Comparison of ENCODE assay signal across 1 cellular context in genomic region chr19:4911786-4912672, GRCh38.
TF ChIP-seq lines count a peak whose summit lies in the region.

No MANE protein-coding gene starts in this region.

TF ChIP-seq in GM12878, 131 proteins besides CTCF, POLR2A, EP300 and RAD21:
- TF ChIP-seq STAT1 (conservative IDR thresholded peaks at IDR 0.05) (no peak), SPI1 (IDR thresholded peaks at IDR 0.05; ENCODE audit: borderline replicate concordance, insufficient read depth, low read depth, low read length) (no peak), SMC3 (IDR thresholded peaks at IDR 0.05; ENCODE audit: borderline replicate concordance, low read length) (peak; percentile 75; the same call in 1 of the 2 replicates), SIN3A (IDR thresholded peaks at IDR 0.05; ENCODE audit: low read depth, low read length) (0 out of 2 replicates have a peak, but pooled peaks have one; percentile 28), NBN (IDR thresholded peaks at IDR 0.05) (peak; percentile 57; the same call in 1 of the 2 replicates), YY1 (IDR thresholded peaks at IDR 0.05; ENCODE audit: low read depth, low read length) (peak; percentile 3; the same call in 1 of the 2 replicates), TCF3 (IDR thresholded peaks at IDR 0.05; ENCODE audit: borderline replicate concordance, insufficient read depth, low read depth, low read length) (no peak), IRF4 (IDR thresholded peaks at IDR 0.05; ENCODE audit: low read depth, low read length) (0 out of 2 replicates have a peak, but pooled peaks have one; percentile 8), BCL11A (IDR thresholded peaks at IDR 0.05; ENCODE audit: low read depth, low read length) (no peak), ZNF207 (IDR thresholded peaks at IDR 0.05; ENCODE audit: borderline replicate concordance) (no peak), HDAC2 (IDR thresholded peaks at IDR 0.05) (no peak), ZSCAN29 (IDR thresholded peaks at IDR 0.05) (peak; percentile 86; the same call in 1 of the 2 replicates), PKNOX1 (IDR thresholded peaks at IDR 0.05) (peak; percentile 12; the same call in 1 of the 2 replicates), MTA2 (IDR thresholded peaks at IDR 0.05; ENCODE audit: low read depth) (0 out of 2 replicates have a peak, but pooled peaks have one; percentile 25), NKRF (conservative IDR thresholded peaks at IDR 0.05) (0 out of 2 replicates have a peak, but pooled peaks have one; percentile 29), FOXK2 (IDR thresholded peaks at IDR 0.05) (peak; percentile 60), RB1 (IDR thresholded peaks at IDR 0.05; ENCODE audit: borderline replicate concordance) (peak; percentile 31; the same call in 1 of the 2 replicates), ELK1 (IDR thresholded peaks at IDR 0.05; ENCODE audit: low read depth, low read length) (no peak), BHLHE40 (IDR thresholded peaks at IDR 0.05; ENCODE audit: borderline replicate concordance in 1 of 2, low read depth in 2 of 2, low read length in 1 of 2) (0 out of 4 replicates have a peak, but pooled peaks of 1 of the 2 experiments have one; percentile 4), MXI1 (IDR thresholded peaks at IDR 0.05; ENCODE audit: low read depth, low read length) (0 out of 2 replicates have a peak, but pooled peaks have one; percentile 41)
